1 cellular context compared by ENCODE assay signal in genomic region chr5:56814361-56814962, GRCh38.
TF ChIP-seq lines count a peak whose summit lies in the region.

No MANE protein-coding gene starts in this region.

TF ChIP-seq in HepG2, 621 proteins besides CTCF, POLR2A, EP300 and RAD21 (continued from another document and continues in another):
- TF ChIP-seq ZBED4 (CRISPR knock-in tag; IDR thresholded peaks at IDR 0.05; ENCODE audit: borderline replicate concordance) (no peak), MED1 (CRISPR knock-in tag; IDR thresholded peaks at IDR 0.05) (no peak; the same call in 1 of the 2 replicates), HES4 (CRISPR knock-in tag; IDR thresholded peaks at IDR 0.05; ENCODE audit: borderline replicate concordance) (no peak), ZNF501 (CRISPR knock-in tag; IDR thresholded peaks at IDR 0.05) (peak; percentile 65; the same call in 1 of the 2 replicates), ZNF609 (CRISPR knock-in tag; IDR thresholded peaks at IDR 0.05; ENCODE audit: borderline replicate concordance) (no peak), TEF (CRISPR knock-in tag; IDR thresholded peaks at IDR 0.05) (no peak), BHLHE40 (IDR thresholded peaks at IDR 0.05; ENCODE audit: low read length) (no peak), TCF7 (IDR thresholded peaks at IDR 0.05; ENCODE audit: low read depth) (no peak), SNAPC5 (CRISPR knock-in tag; IDR thresholded peaks at IDR 0.05; ENCODE audit: borderline replicate concordance) (no peak), NR2F2 (IDR thresholded peaks at IDR 0.05; ENCODE audit: borderline replicate concordance, low read depth) (no peak), KIAA2018 (CRISPR knock-in tag; IDR thresholded peaks at IDR 0.05; ENCODE audit: borderline replicate concordance) (no peak), FOXO1 (CRISPR knock-in tag; IDR thresholded peaks at IDR 0.05) (no peak), MYPOP (CRISPR knock-in tag; IDR thresholded peaks at IDR 0.05) (0 out of 2 replicates have a peak, but pooled peaks have one; percentile 38), SOX5 (CRISPR knock-in tag; IDR thresholded peaks at IDR 0.05; ENCODE audit: borderline replicate concordance) (no peak), ZBTB40 (IDR thresholded peaks at IDR 0.05) (no peak), ZBTB40 (CRISPR knock-in tag; IDR thresholded peaks at IDR 0.05) (peak; percentile 80; the same call in 1 of the 2 replicates), HNRNPLL (IDR thresholded peaks at IDR 0.05; ENCODE audit: low read depth, low read length, poor library complexity, severe bottlenecking) (no peak), ZSCAN12 (CRISPR knock-in tag; IDR thresholded peaks at IDR 0.05) (no peak), FOXP1 (IDR thresholded peaks at IDR 0.05) (no peak), FOXP1 (CRISPR knock-in tag; IDR thresholded peaks at IDR 0.05) (no peak)
